ENCODE assay signal across 8 cellular contexts in the genomic region with DNA sequence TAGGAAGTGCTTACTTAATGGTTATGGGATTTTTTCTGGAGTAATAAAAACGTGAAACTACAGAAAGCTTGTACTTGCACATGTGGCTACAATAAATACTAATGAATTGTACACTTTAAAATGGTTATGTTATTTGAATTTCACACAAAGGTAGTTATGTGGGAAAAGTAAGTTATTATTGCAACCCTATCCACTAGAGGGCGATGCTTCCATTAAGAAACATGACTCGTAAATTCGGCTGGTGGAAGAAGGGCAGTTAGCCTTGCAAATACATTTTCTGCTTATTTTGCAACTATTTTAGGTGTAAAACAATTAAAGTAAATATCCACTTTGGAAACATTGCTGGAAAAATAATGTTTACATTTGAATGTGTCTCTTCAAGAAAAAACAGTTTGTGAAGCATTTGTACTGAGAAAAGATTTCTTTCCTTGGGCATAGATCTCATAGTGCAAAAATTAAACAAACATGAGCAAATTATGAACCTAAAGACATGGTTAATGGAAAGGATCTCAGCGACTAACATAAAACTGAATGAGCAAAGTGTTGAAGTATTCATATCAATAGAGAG.
DNase-seq lines count a peak whose midpoint lies in the region; ATAC-seq, FAIRE-seq and TF ChIP-seq lines count a peak whose summit lies in the region.

No MANE protein-coding gene starts in this region.

- no peak overlapping the region for H3K27ac ChIP-seq in PC-3 (ENCODE audit: low read length)

- no peaks in the 10 kb centered on the region for H3K27me3 ChIP-seq in PC-3 (ENCODE audit: low read length)

- no peak overlapping the region for H3K4me3 Mint-ChIP-seq in neural crest cell

- H3K4me1 ChIP-seq in PC-3 (ENCODE audit: insufficient read depth, low read length), result peaks cover 23% of the 10 kb centered on the region

- peak; percentile 97 for TF ChIP-seq CTCF in PC-3 (conservative IDR thresholded peaks at IDR 0.05; ENCODE audit: low read depth, low read length)
- TF ChIP-seq CTCF in neural crest cell (conservative IDR thresholded peaks at IDR 0.05), result peak; percentile 92

- H3K36me3 ChIP-seq in PC-3 (ENCODE audit: low read depth, low read length), result no peaks in the 10 kb centered on the region

- no peaks in the 10 kb centered on the region for H4K20me1 ChIP-seq in PC-3 (ENCODE audit: low read length)

- no peaks in the 10 kb centered on the region for H3K9me3 Mint-ChIP-seq in neural crest cell

- no peaks in the 10 kb centered on the region for H3K27me3 Mint-ChIP-seq in neural crest cell (ENCODE audit: low read depth)

- peaks cover 21% of the 10 kb centered on the region for H3K4me1 Mint-ChIP-seq in neural crest cell

- no TSS peak for BruUV-seq in PC-3 (replicated peaks; lab: Mats Ljungman, UMichigan)

- H3K9ac ChIP-seq in PC-3 (ENCODE audit: low read length), result no peak overlapping the region

- CTCF ChIA-PET in PC-3 (lab: Charles Lee), result interaction anchor here (0.7 kb wide), 1 partner anchor 108 kb away, joined by 3 read pairs; no protein-coding TSS in a partner anchor

- H2AFZ ChIP-seq in PC-3 (ENCODE audit: low read length), result 0 out of 2 replicates have a peak overlapping the region, but pooled peaks have one; percentile 13

- no peaks in the 10 kb centered on the region for H3K36me3 Mint-ChIP-seq in neural crest cell (ENCODE audit: low read depth)

- peak; percentile 93 for DNase-seq in DMS53 (lab: John Stamatoyannopoulos, UW)
- DNase-seq in Kasumi-1 (lab: John Stamatoyannopoulos, UW), result peak; percentile 84 to 95
- DNase-seq in PC-3, result peak; percentile 92
- peak; percentile 9 for DNase-seq in neural crest cell (ENCODE audit: low read depth, low spot score)
- DNase-seq in cortex of kidney (lab: John Stamatoyannopoulos, UW), result no peak

- intact Hi-C loops in PC-3 (cut with micrococcal nuclease), result loop anchor here (1.0 to 10.0 kb wide), 9 partner anchors 163 to 1299 kb away; a partner anchor contains a TSS

- H3K9me2 ChIP-seq in PC-3 (replicated peaks; ENCODE audit: low read length), result no peaks in the 10 kb centered on the region

- no peaks in the 10 kb centered on the region for H3K9me3 ChIP-seq in PC-3 (ENCODE audit: low read length)

- H3K27ac Mint-ChIP-seq in neural crest cell (ENCODE audit: unreplicated experiment), result no peak overlapping the region

- no peaks in the 10 kb centered on the region for H3K79me2 ChIP-seq in PC-3 (ENCODE audit: low read length)

- H3K4me2 ChIP-seq in PC-3 (ENCODE audit: low read length), result no peak overlapping the region

- no peaks in the 10 kb centered on the region for H3F3A ChIP-seq in PC-3 (ENCODE audit: low read length, unreplicated experiment)

- POLR2A ChIA-PET in PC-3 (lab: Charles Lee; ENCODE audit: unreplicated experiment), result no interaction called here

- no peak overlapping the region for H3K4me3 ChIP-seq in PC-3 (ENCODE audit: low read length)

- peak; percentile 98 for FAIRE-seq in endometrium (lab: Jason Lieb, UNC)

- ATAC-seq in GM21360 (IDR thresholded peaks at IDR 0.05; ENCODE audit: unreplicated experiment), result peak; percentile 71
- peak; percentile 23 for ATAC-seq in PC-3
- ATAC-seq in HG03108 (IDR thresholded peaks at IDR 0.05; ENCODE audit: unreplicated experiment), result no peak
